9 cellular contexts compared by ENCODE assay signal in genomic region chr6:41278699-41279405, GRCh38. TPM values are rescaled to one million over a fixed set of nuclear protein-coding genes. Genes with fewer than 3 reads are reported as not detected.
DNase-seq lines count a peak whose midpoint lies in the region; ATAC-seq and TF ChIP-seq lines count a peak whose summit lies in the region.
"Had no signal": no experiment of that assay in that cellular context is flagged by ENCODE, and none has a peak within 500 bp of the region (broad histone marks: within the 10 kb centered on the region; RNA-seq: fewer than 3 reads in every experiment).

No MANE protein-coding gene starts in this region.

- peak; percentile 51 for TF ChIP-seq CTCF in LNCaP clone FGC (IDR thresholded peaks at IDR 0.05; ENCODE audit: control insufficient read depth, extremely low read depth, insufficient read depth)
- TF ChIP-seq CTCF in RWPE2 (IDR thresholded peaks at IDR 0.05; ENCODE audit: poor library complexity, severe bottlenecking): peak; percentile 64
- TF ChIP-seq CTCF in left ventricle myocardium inferior (IDR thresholded peaks at IDR 0.05; ENCODE audit: borderline replicate concordance): peak; percentile 57

- H3K27me3 ChIP-seq in RWPE2 (ENCODE audit: insufficient read depth, poor library complexity, severe bottlenecking) (no peaks in the 10 kb centered on the region), left ventricle myocardium inferior (ENCODE audit: low read depth) (peaks cover 37% of the 10 kb centered on the region)

- no peaks in the 10 kb centered on the region for H3K9me3 ChIP-seq in RWPE2 (ENCODE audit: severe bottlenecking)
- H3K9me3 ChIP-seq in left ventricle myocardium inferior (replicated peaks): no peaks in the 10 kb centered on the region

- no peak overlapping the region for H3K27ac ChIP-seq in RWPE2 (ENCODE audit: poor library complexity, severe bottlenecking)
- no peak overlapping the region for H3K27ac ChIP-seq in left ventricle myocardium inferior (replicated peaks)

- H3K36me3 ChIP-seq in RWPE2 (ENCODE audit: low read depth) (no peaks in the 10 kb centered on the region), left ventricle myocardium inferior (no peaks in the 10 kb centered on the region)

- ATAC-seq in RWPE2 (ENCODE audit: low read depth) (peak; percentile 49; the same call in 1 of the 3 replicates), GM18517 (IDR thresholded peaks at IDR 0.05; ENCODE audit: unreplicated experiment) (no peak), GM19452 (IDR thresholded peaks at IDR 0.05; ENCODE audit: unreplicated experiment) (no peak)
- peak; percentile 74 for ATAC-seq in activated T-helper 17 cell treated with anti-CD3 and anti-CD28 coated beads, Interleukin-2, amount 50 U/mL, for 72 hours (replicated peaks)

- H3K27ac Mint-ChIP-seq in activated T-helper 17 cell treated with anti-CD3 and anti-CD28 coated beads, Interleukin-2, amount 50 U/mL, for 72 hours: peak overlapping the region; percentile 47

- intact Hi-C loops in left ventricle myocardium inferior (cut with micrococcal nuclease): no loop called here

- peaks cover 9% of the 10 kb centered on the region for H3K27me3 Mint-ChIP-seq in activated T-helper 17 cell treated with anti-CD3 and anti-CD28 coated beads, Interleukin-2, amount 50 U/mL, for 72 hours

- H3K4me1 ChIP-seq in RWPE2 (ENCODE audit: insufficient read depth, poor library complexity, severe bottlenecking) (no peaks in the 10 kb centered on the region), left ventricle myocardium inferior (peaks cover 7% of the 10 kb centered on the region)

- peaks cover 10% of the 10 kb centered on the region for H3K4me1 Mint-ChIP-seq in activated T-helper 17 cell treated with anti-CD3 and anti-CD28 coated beads, Interleukin-2, amount 50 U/mL, for 72 hours

- no peaks in the 10 kb centered on the region for H3K36me3 Mint-ChIP-seq in activated T-helper 17 cell treated with anti-CD3 and anti-CD28 coated beads, Interleukin-2, amount 50 U/mL, for 72 hours (ENCODE audit: low read depth)

- no peak overlapping the region for H3K4me3 Mint-ChIP-seq in activated T-helper 17 cell treated with anti-CD3 and anti-CD28 coated beads, Interleukin-2, amount 50 U/mL, for 72 hours

- no peaks in the 10 kb centered on the region for H3K9me3 Mint-ChIP-seq in activated T-helper 17 cell treated with anti-CD3 and anti-CD28 coated beads, Interleukin-2, amount 50 U/mL, for 72 hours

- DNase-seq in DMS53 (lab: John Stamatoyannopoulos, UW): peak; percentile 93
- peak; percentile 27 for DNase-seq in LNCaP clone FGC (ENCODE audit: low read depth)
- DNase-seq in RWPE2 (ENCODE audit: low spot score): no peak
- DNase-seq in left ventricle myocardium inferior: peak; percentile 48
- peak; percentile 45 for DNase-seq in stimulated activated CD4-positive, alpha-beta T cell treated with anti-CD3 and anti-CD28 coated beads, Interleukin-12 subunit alpha, Interleukin-12 subunit beta, amount 100 ng/mL, for 4 hours

- H3K4me3 ChIP-seq in LNCaP clone FGC (ENCODE audit: low read depth, low read length) (no peak overlapping the region), RWPE2 (ENCODE audit: severe bottlenecking) (no peak overlapping the region), left ventricle myocardium inferior (no peak overlapping the region)

RNA-seq across cellular contexts. Expression of gene TREM1, which starts 7.6 kb away (rescaled TPM):
- 1 to 10 TPM in 1 of 2 donors, not detected in 1; 5.1 TPM for total RNA-seq in activated T-helper 17 cell treated with anti-CD3 and anti-CD28 coated beads, Interleukin-2, amount 50 U/mL, for 72 hours
- total RNA-seq in left ventricle myocardium inferior: 0.52 TPM
- total RNA-seq: T-helper 1 cell treated with Interleukin-12 subunit alpha and Interleukin-12 subunit beta and Interleukin-4 antibody, amounts not matched to agents 30 ng/mL and 1 ng/mL, for 36 hours had no signal

RNA-seq across cellular contexts. Expression of gene TREML4, which starts 50.7 kb away (rescaled TPM):
- not detected for total RNA-seq in activated T-helper 17 cell treated with anti-CD3 and anti-CD28 coated beads, Interleukin-2, amount 50 U/mL, for 72 hours
- not detected for total RNA-seq in left ventricle myocardium inferior
- total RNA-seq: T-helper 1 cell treated with Interleukin-12 subunit alpha and Interleukin-12 subunit beta and Interleukin-4 antibody, amounts not matched to agents 30 ng/mL and 1 ng/mL, for 36 hours had no signal

RNA-seq across cellular contexts. Expression of gene NCR2, which starts 56.6 kb away (rescaled TPM):
- not detected for total RNA-seq in activated T-helper 17 cell treated with anti-CD3 and anti-CD28 coated beads, Interleukin-2, amount 50 U/mL, for 72 hours
- total RNA-seq in left ventricle myocardium inferior: not detected
- total RNA-seq: T-helper 1 cell treated with Interleukin-12 subunit alpha and Interleukin-12 subunit beta and Interleukin-4 antibody, amounts not matched to agents 30 ng/mL and 1 ng/mL, for 36 hours had no signal

Comparison
In these comparisons a context has a peak if more than half of its experiments do, and no peak if none do; other contexts are left out.
1. ATAC-seq: peak in RWPE2 (single experiment) and activated T-helper 17 cell treated with anti-CD3 and anti-CD28 coated beads, Interleukin-2, amount 50 U/mL, for 72 hours (single experiment); none in GM18517 (single experiment) and GM19452 (single experiment).
2. Peak in every context shown above with its lines, with median percentiles within 50 percentile points of each other: CTCF ChIP-seq.